In genomic region chr5:101894985-101895384, GRCh38 we compare ENCODE assay signal across 25 cellular contexts.
DNase-seq lines count a peak whose midpoint lies in the region; ATAC-seq, FAIRE-seq and TF ChIP-seq lines count a peak whose summit lies in the region.
"Had no signal": no experiment of that assay in that cellular context is flagged by ENCODE, and none has a peak within 500 bp of the region (broad histone marks: within the 10 kb centered on the region; RNA-seq: fewer than 3 reads in every experiment).

No MANE protein-coding gene starts in this region.

- H3K27me3 Mint-ChIP-seq in nephron progenitor cell (ENCODE audit: low read depth, poor library complexity): no peaks in the 10 kb centered on the region
- H3K27me3 Mint-ChIP-seq: CD4-positive, CD25-positive, alpha-beta regulatory T cell; CD8-positive, alpha-beta memory T cell had no signal

- no peaks in the 10 kb centered on the region for H3K4me1 ChIP-seq in IMR-90 (ENCODE audit: control insufficient read depth, insufficient read depth, low read length)
- no peaks in the 10 kb centered on the region for H3K4me1 ChIP-seq in K562 (replicated peaks in 1 of 2; ENCODE audit: control insufficient read depth in 2 of 2, insufficient read depth in 2 of 2, low read length in 2 of 2)
- H3K4me1 ChIP-seq in kidney (ENCODE audit: control insufficient read depth in 1 of 2, insufficient read depth in 1 of 2, low read depth in 1 of 2, low read length in 2 of 2): no peaks in the 10 kb centered on the region
- no peaks in the 10 kb centered on the region for H3K4me1 ChIP-seq in body of pancreas

- no peak overlapping the region for H4K91ac ChIP-seq in IMR-90 (ENCODE audit: insufficient read depth, low read depth, low read length)

- H3K9me1 ChIP-seq in IMR-90 (ENCODE audit: insufficient read depth, low read length) (no peaks in the 10 kb centered on the region), K562 (ENCODE audit: control insufficient read depth, insufficient read depth, low read length) (no peaks in the 10 kb centered on the region)

- DNase-seq in IMR-90 (no peak), K562 (ENCODE audit: extremely low read depth in 1 of 4, low spot score in 3 of 4) (no peak), kidney (no peak), body of pancreas (no peak), nephron progenitor cell (no peak)
- DNase-seq: 8988T; ACHN; BE2C; C1 segment of cervical spinal cord; CD4-positive, alpha-beta memory T cell; CD4-positive, CD25-positive, alpha-beta regulatory T cell; CD8-positive, alpha-beta memory T cell; COR-L47; DMS 273 treated with DMSO at 0.1 percent for 48 hours; DMS153; DMS53; DMS79; DND-41; EL; GDM1 had no signal

- TF ChIP-seq POLR2A in IMR-90 (IDR thresholded peaks at IDR 0.05; ENCODE audit: low read depth, low read length) (no peak), K562 (conservative IDR thresholded peaks at IDR 0.05) (no peak), body of pancreas (IDR thresholded peaks at IDR 0.05) (no peak)

- H3K9me3 Mint-ChIP-seq in nephron progenitor cell: no peaks in the 10 kb centered on the region

- POLR2A ChIA-PET in IMR-90 (lab: Charles Lee; ENCODE audit: unreplicated experiment): no interaction called here
- POLR2A ChIA-PET in K562 (lab: Yijun Ruan, JAX): no interaction called here

- in situ Hi-C loops in IMR-90 (cut with MboI; ENCODE audit: low sequenced_read_pairs): no loop called here
- in situ Hi-C loops in K562 (cut with MboI): no loop called here

- CTCF ChIA-PET in IMR-90 (lab: Yijun Ruan, JAX): no interaction called here
- CTCF ChIA-PET in K562 (lab: Yijun Ruan, JAX; ENCODE audit: low intra/inter-chr PET ratio): no interaction called here

- H2AFZ ChIP-seq in IMR-90 (replicated peaks; ENCODE audit: low read length, poor library complexity) (no peak overlapping the region), K562 (ENCODE audit: low read depth, low read length) (no peak overlapping the region)

- no peaks in the 10 kb centered on the region for H3K36me3 Mint-ChIP-seq in nephron progenitor cell (ENCODE audit: low read depth)
- H3K36me3 Mint-ChIP-seq: CD14-positive monocyte; CD4-positive, alpha-beta memory T cell; CD4-positive, CD25-positive, alpha-beta regulatory T cell; CD8-positive, alpha-beta memory T cell had no signal

- H3K36me3 ChIP-seq in IMR-90 (ENCODE audit: control insufficient read depth, insufficient read depth, low read length) (no peaks in the 10 kb centered on the region), K562 (ENCODE audit: control insufficient read depth, insufficient read depth, low read length) (no peaks in the 10 kb centered on the region), kidney (ENCODE audit: control insufficient read depth in 1 of 2, insufficient read depth in 2 of 2, low read length in 2 of 2) (no peaks in the 10 kb centered on the region), body of pancreas (replicated peaks in 1 of 2; ENCODE audit: insufficient read depth in 1 of 2, low read depth in 2 of 2) (no peaks in the 10 kb centered on the region)
- H3K36me3 ChIP-seq: BE2C, BLaER1 had no signal

- H2AK5ac ChIP-seq in IMR-90 (ENCODE audit: low read depth, low read length): no peak overlapping the region

- no peak for FAIRE-seq in K562 (lab: Jason Lieb, UNC)
- FAIRE-seq in kidney (lab: Jason Lieb, UNC): peak; percentile 3
- FAIRE-seq: GM12878, GM12892, GM18507 had no signal

- H4K8ac ChIP-seq in IMR-90 (ENCODE audit: low read depth in 2 of 2, low read length in 2 of 2): no peak overlapping the region

- H3K79me1 ChIP-seq in IMR-90 (ENCODE audit: low read depth in 1 of 2, low read length in 2 of 2): no peaks in the 10 kb centered on the region

- H4K20me1 ChIP-seq in IMR-90 (ENCODE audit: insufficient read depth, low read length) (no peaks in the 10 kb centered on the region), K562 (replicated peaks; ENCODE audit: control insufficient read depth, insufficient read depth, low read length) (no peaks in the 10 kb centered on the region)
- H4K20me1 ChIP-seq: BLaER1 had no signal

- H2BK20ac ChIP-seq in IMR-90 (ENCODE audit: low read depth, low read length): no peak overlapping the region

- no CpG with 5 or more reads among the region's 1 CpG for WGBS in IMR-90 (ENCODE audit: extremely low coverage in 2 of 2, insufficient read length in 1 of 2), 2 experiments
- WGBS in K562 (ENCODE audit: insufficient coverage, low coverage, missing lambda C conversion rate): 0% methylated on average over 1 of the region's 1 CpG
- 38 to 96% methylated on average over 1 of the region's 1 CpG for WGBS in body of pancreas, 2 donors

- H2AK9ac ChIP-seq in IMR-90 (replicated peaks; ENCODE audit: low read depth, low read length, poor library complexity): no peak overlapping the region

- H3K4me1 Mint-ChIP-seq in nephron progenitor cell: peaks cover 9% of the 10 kb centered on the region
- H3K4me1 Mint-ChIP-seq: CD14-positive monocyte; CD4-positive, alpha-beta memory T cell; CD4-positive, CD25-positive, alpha-beta regulatory T cell; CD8-positive, alpha-beta memory T cell had no signal

- intact Hi-C loops in IMR-90 (cut with micrococcal nuclease) (no loop called here), K562 (cut with micrococcal nuclease) (no loop called here), kidney (cut with DNase I) (no loop called here), body of pancreas (cut with DNase I) (no loop called here)

- H3K4me3 Mint-ChIP-seq in nephron progenitor cell: no peak overlapping the region
- H3K4me3 Mint-ChIP-seq: CD14-positive monocyte; CD4-positive, alpha-beta memory T cell; CD4-positive, CD25-positive, alpha-beta regulatory T cell; CD8-positive, alpha-beta memory T cell had no signal

- H3K4ac ChIP-seq in IMR-90 (ENCODE audit: low read depth, low read length): no peak overlapping the region

- H3K9ac ChIP-seq in IMR-90 (ENCODE audit: low read depth, low read length) (no peak overlapping the region), K562 (ENCODE audit: insufficient read depth in 1 of 2, low read depth in 2 of 2, low read length in 2 of 2) (no peak overlapping the region), kidney (ENCODE audit: low read length in 2 of 2) (no peak overlapping the region)
- H3K9ac ChIP-seq: BLaER1 had no signal

- TF ChIP-seq CTCF in IMR-90 (conservative IDR thresholded peaks at IDR 0.05; ENCODE audit: low read depth, low read length) (no peak), K562 (IDR thresholded peaks at IDR 0.05 in 2 of 3, conservative IDR thresholded peaks at IDR 0.05 in 1 of 3; ENCODE audit: insufficient read depth in 2 of 3, low read depth in 1 of 3, low read length in 3 of 3) (no peak), kidney (IDR thresholded peaks at IDR 0.05; ENCODE audit: borderline replicate concordance, extremely low read depth, insufficient read depth) (no peak), body of pancreas (IDR thresholded peaks at IDR 0.05) (no peak), nephron progenitor cell (IDR thresholded peaks at IDR 0.05) (no peak)

- no peak overlapping the region for H3K14ac ChIP-seq in IMR-90 (replicated peaks; ENCODE audit: low read depth, low read length)

- no peak overlapping the region for H3K18ac ChIP-seq in IMR-90 (ENCODE audit: low read depth, low read length)

- no peak overlapping the region for H4K5ac ChIP-seq in IMR-90 (ENCODE audit: low read depth, low read length)

- H2BK5ac ChIP-seq in IMR-90 (ENCODE audit: low read depth, low read length, poor library complexity, severe bottlenecking): no peak overlapping the region

- H3K27ac Mint-ChIP-seq in nephron progenitor cell: no peak overlapping the region
- H3K27ac Mint-ChIP-seq: CD14-positive monocyte; CD4-positive, alpha-beta memory T cell; CD4-positive, CD25-positive, alpha-beta regulatory T cell; CD8-positive, alpha-beta memory T cell had no signal

- TF ChIP-seq EP300 in K562 (IDR thresholded peaks at IDR 0.05; ENCODE audit: low read length): no peak

- no peak overlapping the region for H3K4me2 ChIP-seq in IMR-90 (ENCODE audit: low read depth, low read length)
- no peak overlapping the region for H3K4me2 ChIP-seq in K562 (ENCODE audit: insufficient read depth, low read length)
- H3K4me2 ChIP-seq: BLaER1 had no signal

- H3K4me3 ChIP-seq in IMR-90 (ENCODE audit: insufficient read depth, low read depth, low read length) (no peak overlapping the region), K562 (no peak overlapping the region), kidney (ENCODE audit: low read length in 2 of 2) (no peak overlapping the region), body of pancreas (no peak overlapping the region)
- H3K4me3 ChIP-seq: BLaER1, GM12878 had no signal

- H2BK120ac ChIP-seq in IMR-90 (ENCODE audit: low read depth, low read length): no peak overlapping the region

- no peak overlapping the region for H3K56ac ChIP-seq in IMR-90 (ENCODE audit: extremely low read depth, insufficient read depth, low read length)

- BruUV-seq in IMR-90 (replicated peaks; lab: Mats Ljungman, UMichigan): no TSS peak
- BruUV-seq in K562 (replicated peaks; lab: Mats Ljungman, UMichigan): no TSS peak

- H3K27me3 ChIP-seq in IMR-90 (ENCODE audit: control insufficient read depth, insufficient read depth, low read length) (no peaks in the 10 kb centered on the region), K562 (ENCODE audit: control insufficient read depth in 2 of 2, insufficient read depth in 2 of 2, low read length in 2 of 2) (no peaks in the 10 kb centered on the region), body of pancreas (no peaks in the 10 kb centered on the region)
- H3K27me3 ChIP-seq: BE2C, BLaER1 had no signal

- TF ChIP-seq RAD21 in IMR-90 (IDR thresholded peaks at IDR 0.05; ENCODE audit: low read length) (no peak), K562 (CRISPR knock-in tag; conservative IDR thresholded peaks at IDR 0.05 in 1 of 2, IDR thresholded peaks at IDR 0.05 in 1 of 2) (no peak)

- ATAC-seq in IMR-90 (ENCODE audit: low read depth) (no peak), K562 (no peak), body of pancreas (no peak)
- ATAC-seq: GM12878 had no signal

- no peaks in the 10 kb centered on the region for H3K79me2 ChIP-seq in K562 (ENCODE audit: control insufficient read depth, insufficient read depth, low read length)

- H3K27ac ChIP-seq in IMR-90 (ENCODE audit: insufficient read depth, low read length) (no peak overlapping the region), K562 (ENCODE audit: extremely low read depth, low read depth, low read length) (no peak overlapping the region), kidney (ENCODE audit: low read depth in 2 of 2, low read length in 2 of 2) (no peak overlapping the region), body of pancreas (no peak overlapping the region)
- H3K27ac ChIP-seq: BLaER1 had no signal

- H3K9me3 ChIP-seq in IMR-90 (ENCODE audit: control insufficient read depth, insufficient read depth, low read length): peaks cover 5% of the 10 kb centered on the region; the same call in 1 of the 2 replicates
- no peaks in the 10 kb centered on the region for H3K9me3 ChIP-seq in K562 (replicated peaks; ENCODE audit: control insufficient read depth, insufficient read depth, low read depth, low read length)
- H3K9me3 ChIP-seq in kidney (ENCODE audit: control insufficient read depth in 1 of 2, low read length in 2 of 2): no peaks in the 10 kb centered on the region
- no peaks in the 10 kb centered on the region for H3K9me3 ChIP-seq in body of pancreas
- H3K9me3 ChIP-seq: BE2C, BLaER1 had no signal

- H3K23ac ChIP-seq in IMR-90 (ENCODE audit: low read depth, low read length): no peak overlapping the region

- H2BK15ac ChIP-seq in IMR-90 (ENCODE audit: low read depth, low read length): no peak overlapping the region

- dilution Hi-C loops in IMR-90 (cut with HindIII; ENCODE audit: low sequenced_read_pairs, unreplicated experiment): no loop called here
